In genomic region chr19:18513868-18514267, GRCh38 we compare ENCODE assay signal across 19 cellular contexts. TPM values are rescaled to one million over a fixed set of nuclear protein-coding genes. Genes with fewer than 3 reads are reported as not detected.
DNase-seq lines count a peak whose midpoint lies in the region; ATAC-seq and TF ChIP-seq lines count a peak whose summit lies in the region.
"Had no signal": no experiment of that assay in that cellular context is flagged by ENCODE, and none has a peak within 500 bp of the region (broad histone marks: within the 10 kb centered on the region; RNA-seq: fewer than 3 reads in every experiment).

No MANE protein-coding gene starts in this region.

- H3K9me3 Mint-ChIP-seq in natural killer cell, result no peaks in the 10 kb centered on the region
- H3K9me3 Mint-ChIP-seq in natural killer cell treated with Interleukin-12 subunit alpha and Interleukin-12 subunit beta and Interleukin-15 and Interleukin-18, amount 100 ng/mL, for 72 hours, result no peaks in the 10 kb centered on the region
- no peaks in the 10 kb centered on the region for H3K9me3 Mint-ChIP-seq in activated CD4-positive, alpha-beta memory T cell treated with anti-CD3 and anti-CD28 coated beads for 36 hours
- H3K9me3 Mint-ChIP-seq: activated CD4-positive, alpha-beta memory T cell treated with anti-CD3 and anti-CD28 coated beads, Interleukin-2, amount 10 ng/mL, durations not matched to agents 7 days and 5 days; stimulated activated naive CD8-positive, alpha-beta T cell treated with anti-CD3 and anti-CD28 coated beads, Interleukin-15, Interleukin-2, amounts not matched to agents 100 ng/mL and 50 ng/mL, for 24 hours had no signal

- intact Hi-C loops in natural killer cell (cut with micrococcal nuclease) (no loop called here), psoas muscle (cut with DNase I) (no loop called here)
- intact Hi-C loops in activated CD4-positive, alpha-beta memory T cell treated with anti-CD3 and anti-CD28 coated beads for 36 hours (cut with micrococcal nuclease), result no loop called here

- H3K4me3 ChIP-seq in cardiac muscle cell, result no peak overlapping the region
- H3K4me3 ChIP-seq in psoas muscle, result no peak overlapping the region
- H3K4me3 ChIP-seq: SJCRH30, skin epidermis had no signal

- no peaks in the 10 kb centered on the region for H3K36me3 ChIP-seq in cardiac muscle cell
- H3K36me3 ChIP-seq in psoas muscle (ENCODE audit: insufficient read depth in 1 of 2, low read depth in 1 of 2), result no peaks in the 10 kb centered on the region
- H3K36me3 ChIP-seq: SJCRH30 had no signal

- H3K4me1 Mint-ChIP-seq in natural killer cell, result peaks cover 39 to 45% of the 10 kb centered on the region in 2 donors
- peaks cover 24 to 49% of the 10 kb centered on the region in 2 donors for H3K4me1 Mint-ChIP-seq in natural killer cell treated with Interleukin-12 subunit alpha and Interleukin-12 subunit beta and Interleukin-15 and Interleukin-18, amount 100 ng/mL, for 72 hours (ENCODE audit: low read depth in 2 of 2)
- peaks cover 54% of the 10 kb centered on the region for H3K4me1 Mint-ChIP-seq in activated CD4-positive, alpha-beta memory T cell treated with anti-CD3 and anti-CD28 coated beads for 36 hours (ENCODE audit: low read depth)

- DNase-seq in natural killer cell, result no peak
- no peak for DNase-seq in natural killer cell treated with Interleukin-12 subunit alpha and Interleukin-12 subunit beta and Interleukin-15 and Interleukin-18, amount 100 ng/mL, for 72 hours (ENCODE audit: low spot score)
- peak; percentile 20 to 74 for DNase-seq in cardiac muscle cell (ENCODE audit: low read depth in 1 of 2, low spot score in 1 of 2)
- no peak for DNase-seq in psoas muscle
- DNase-seq in central memory CD4-positive, alpha-beta T cell, result no peak
- no peak for DNase-seq in activated CD4-positive, alpha-beta memory T cell treated with anti-CD3 and anti-CD28 coated beads for 36 hours
- no peak for DNase-seq in activated gamma-delta T cell treated with Interleukin-2 at 50 U/mL for 16 hours
- DNase-seq: activated CD4-positive, alpha-beta memory T cell treated with anti-CD3 and anti-CD28 coated beads, Interleukin-2, amount 10 ng/mL, durations not matched to agents 7 days and 5 days; activated gamma-delta T cell; Calu3; effector CD4-positive, alpha-beta T cell; foreskin keratinocyte; KBM-7; NCI-H1105 treated with DMSO at 0.1 percent for 48 hours; NCI-H2227 treated with DMSO at 0.1 percent for 48 hours; SJCRH30 had no signal

- H3K4me1 ChIP-seq in cardiac muscle cell (ENCODE audit: low read depth) (peaks cover 51% of the 10 kb centered on the region), psoas muscle (peaks cover 79% of the 10 kb centered on the region)
- H3K4me1 ChIP-seq: foreskin keratinocyte had no signal

- H3K27me3 ChIP-seq in cardiac muscle cell, result no peaks in the 10 kb centered on the region
- H3K27me3 ChIP-seq in psoas muscle (ENCODE audit: insufficient read depth in 3 of 3, low read length in 2 of 3), result no peaks in the 10 kb centered on the region
- H3K27me3 ChIP-seq: foreskin keratinocyte, SJCRH30 had no signal

- POLR2A ChIA-PET in activated CD4-positive, alpha-beta memory T cell treated with anti-CD3 and anti-CD28 coated beads for 36 hours (lab: Charles Lee), result interaction anchor here (0.8 kb wide), 1 partner anchor 64 kb away, joined by 3 read pairs; no protein-coding TSS in a partner anchor

- CTCF ChIA-PET in activated CD4-positive, alpha-beta memory T cell treated with anti-CD3 and anti-CD28 coated beads for 36 hours (lab: Charles Lee), result no interaction called here

- H3K9me3 ChIP-seq in cardiac muscle cell (ENCODE audit: low read depth), result no peaks in the 10 kb centered on the region
- H3K9me3 ChIP-seq in psoas muscle, result no peaks in the 10 kb centered on the region
- H3K9me3 ChIP-seq: SJCRH30 had no signal

- ATAC-seq in natural killer cell, result no peak
- no peak for ATAC-seq in natural killer cell treated with Interleukin-12 subunit alpha and Interleukin-12 subunit beta and Interleukin-15 and Interleukin-18, amount 100 ng/mL, for 72 hours
- ATAC-seq in psoas muscle, result peak in 3 of 4 donors; percentile 51 to 63 (median 60)
- no peak for ATAC-seq in GM21737 (IDR thresholded peaks at IDR 0.05; ENCODE audit: unreplicated experiment)
- ATAC-seq: foreskin keratinocyte had no signal

- TF ChIP-seq CTCF in natural killer cell (IDR thresholded peaks at IDR 0.05), result no peak
- TF ChIP-seq CTCF in cardiac muscle cell (IDR thresholded peaks at IDR 0.05; ENCODE audit: low read depth, low read length), result no peak
- no peak for TF ChIP-seq CTCF in psoas muscle (IDR thresholded peaks at IDR 0.05)

- H3K27ac Mint-ChIP-seq in natural killer cell, result peak overlapping the region; percentile 35 to 54
- H3K27ac Mint-ChIP-seq in natural killer cell treated with Interleukin-12 subunit alpha and Interleukin-12 subunit beta and Interleukin-15 and Interleukin-18, amount 100 ng/mL, for 72 hours, result peak overlapping the region in 1 of 2 donors; percentile 30
- H3K27ac Mint-ChIP-seq in activated CD4-positive, alpha-beta memory T cell treated with anti-CD3 and anti-CD28 coated beads for 36 hours, result no peak overlapping the region
- H3K27ac Mint-ChIP-seq: stimulated activated naive CD8-positive, alpha-beta T cell treated with anti-CD3 and anti-CD28 coated beads, Interleukin-15, Interleukin-2, amounts not matched to agents 100 ng/mL and 50 ng/mL, for 24 hours had no signal

- H3K27me3 Mint-ChIP-seq in natural killer cell (ENCODE audit: low read depth in 2 of 2), result no peaks in the 10 kb centered on the region
- H3K27me3 Mint-ChIP-seq in natural killer cell treated with Interleukin-12 subunit alpha and Interleukin-12 subunit beta and Interleukin-15 and Interleukin-18, amount 100 ng/mL, for 72 hours, result no peaks in the 10 kb centered on the region
- H3K27me3 Mint-ChIP-seq in activated CD4-positive, alpha-beta memory T cell treated with anti-CD3 and anti-CD28 coated beads for 36 hours, result no peaks in the 10 kb centered on the region
- H3K27me3 Mint-ChIP-seq: activated CD4-positive, alpha-beta memory T cell treated with anti-CD3 and anti-CD28 coated beads, Interleukin-2, amount 10 ng/mL, durations not matched to agents 7 days and 5 days; stimulated activated naive CD8-positive, alpha-beta T cell treated with anti-CD3 and anti-CD28 coated beads, Interleukin-15, Interleukin-2, amounts not matched to agents 100 ng/mL and 50 ng/mL, for 24 hours had no signal

- 18 to 39% (median 28%) methylated on average over 11 of the region's 11 CpGs for WGBS in psoas muscle, 3 donors

- H3K27ac ChIP-seq in cardiac muscle cell (peak overlapping the region; percentile 88), psoas muscle (peak overlapping the region; percentile 76)
- H3K27ac ChIP-seq: foreskin keratinocyte, SJCRH30 had no signal

- no peak overlapping the region for H3K4me3 Mint-ChIP-seq in natural killer cell
- no peak overlapping the region for H3K4me3 Mint-ChIP-seq in natural killer cell treated with Interleukin-12 subunit alpha and Interleukin-12 subunit beta and Interleukin-15 and Interleukin-18, amount 100 ng/mL, for 72 hours
- H3K4me3 Mint-ChIP-seq in activated CD4-positive, alpha-beta memory T cell treated with anti-CD3 and anti-CD28 coated beads for 36 hours, result no peak overlapping the region
- H3K4me3 Mint-ChIP-seq: activated CD4-positive, alpha-beta memory T cell treated with anti-CD3 and anti-CD28 coated beads, Interleukin-2, amount 10 ng/mL, durations not matched to agents 7 days and 5 days; stimulated activated naive CD8-positive, alpha-beta T cell treated with anti-CD3 and anti-CD28 coated beads, Interleukin-15, Interleukin-2, amounts not matched to agents 100 ng/mL and 50 ng/mL, for 24 hours had no signal

- no peaks in the 10 kb centered on the region for H3K36me3 Mint-ChIP-seq in natural killer cell
- H3K36me3 Mint-ChIP-seq in natural killer cell treated with Interleukin-12 subunit alpha and Interleukin-12 subunit beta and Interleukin-15 and Interleukin-18, amount 100 ng/mL, for 72 hours, result no peaks in the 10 kb centered on the region
- no peaks in the 10 kb centered on the region for H3K36me3 Mint-ChIP-seq in activated CD4-positive, alpha-beta memory T cell treated with anti-CD3 and anti-CD28 coated beads for 36 hours

RNA-seq across cellular contexts. Expression of gene ELL, which starts 8.0 kb away (rescaled TPM):
- 10 to 100 TPM; 61.1 to 64.3 (median 63.8) TPM for total RNA-seq in natural killer cell
- total RNA-seq in natural killer cell treated with Interleukin-12 subunit alpha and Interleukin-12 subunit beta and Interleukin-15 and Interleukin-18, amount 100 ng/mL, for 72 hours, result 10 to 100 TPM; 52.3 to 75.2 TPM
- total RNA-seq in cardiac muscle cell, result 19.4 and 20.7 TPM in 2 replicates
- 14.8 and 18.2 TPM in 2 replicates for polyA plus RNA-seq in cardiac muscle cell
- total RNA-seq in psoas muscle, result 10 to 100 TPM; 17.5 to 40.2 (median 24.9) TPM
- polyA plus RNA-seq in psoas muscle, result 10 to 100 TPM in 1 of 3 donors, 1 to 10 TPM in 2; 7.5 to 12.3 (median 9.2) TPM
- 10 to 100 TPM; 24.7 to 29.7 TPM for total RNA-seq in activated CD4-positive, alpha-beta memory T cell treated with anti-CD3 and anti-CD28 coated beads for 36 hours

RNA-seq across cellular contexts. Expression of gene FKBP8, which starts 29.5 kb away (rescaled TPM):
- total RNA-seq in natural killer cell (100 to 1,000 TPM; 149 to 179 (median 162) TPM), cardiac muscle cell (514 and 568 TPM in 2 replicates), psoas muscle (100 to 1,000 TPM in 2 of 4 donors, 10 to 100 TPM in 2; 94.4 to 137 (median 113) TPM)
- 100 to 1,000 TPM; 199 to 208 TPM for total RNA-seq in natural killer cell treated with Interleukin-12 subunit alpha and Interleukin-12 subunit beta and Interleukin-15 and Interleukin-18, amount 100 ng/mL, for 72 hours
- polyA plus RNA-seq in cardiac muscle cell (398 and 473 TPM in 2 replicates), psoas muscle (100 to 1,000 TPM in 2 of 3 donors, 10 to 100 TPM in 1; 92.8 to 143 (median 138) TPM)
- total RNA-seq in activated CD4-positive, alpha-beta memory T cell treated with anti-CD3 and anti-CD28 coated beads for 36 hours, result 100 to 1,000 TPM; 232 to 236 TPM

RNA-seq across cellular contexts. Expression of gene KXD1, which starts 43.8 kb away (rescaled TPM):
- total RNA-seq in natural killer cell (10 to 100 TPM; 83.2 to 88.8 (median 86.9) TPM), cardiac muscle cell (137 and 160 TPM in 2 replicates), psoas muscle (10 to 100 TPM; 38.9 to 76.5 (median 50.8) TPM)
- total RNA-seq in natural killer cell treated with Interleukin-12 subunit alpha and Interleukin-12 subunit beta and Interleukin-15 and Interleukin-18, amount 100 ng/mL, for 72 hours, result 100 to 1,000 TPM; 105 to 144 TPM
- polyA plus RNA-seq in cardiac muscle cell (111 and 127 TPM in 2 replicates), psoas muscle (100 to 1,000 TPM in 2 of 3 donors, 10 to 100 TPM in 1; 84.6 to 144 (median 122) TPM)
- 100 to 1,000 TPM; 112 to 114 TPM for total RNA-seq in activated CD4-positive, alpha-beta memory T cell treated with anti-CD3 and anti-CD28 coated beads for 36 hours

RNA-seq across cellular contexts. Expression of gene UBA52, which starts 57.8 kb away (rescaled TPM):
- total RNA-seq in natural killer cell (1,000 to 10,000 TPM; 1,016 to 1,271 (median 1,271) TPM), cardiac muscle cell (387 and 390 TPM in 2 replicates), psoas muscle (1,000 to 10,000 TPM in 2 of 4 donors, 100 to 1,000 TPM in 2; 979 to 1,082 (median 1,028) TPM)
- 1,000 to 10,000 TPM; 1,148 to 1,390 TPM for total RNA-seq in natural killer cell treated with Interleukin-12 subunit alpha and Interleukin-12 subunit beta and Interleukin-15 and Interleukin-18, amount 100 ng/mL, for 72 hours
- polyA plus RNA-seq in cardiac muscle cell (415 and 457 TPM in 2 replicates), psoas muscle (1,000 to 10,000 TPM in 2 of 3 donors, 100 to 1,000 TPM in 1; 877 to 1,553 (median 1,005) TPM)
- total RNA-seq in activated CD4-positive, alpha-beta memory T cell treated with anti-CD3 and anti-CD28 coated beads for 36 hours, result 1,000 to 10,000 TPM; 1,569 to 1,601 TPM

Comparison
In these comparisons a context has a peak if more than half of its experiments do, and no peak if none do; other contexts are left out.
1. ATAC-seq: peak in psoas muscle (3 of 4); none in natural killer cell (0 of 3), natural killer cell treated with Interleukin-12 subunit alpha and Interleukin-12 subunit beta and Interleukin-15 and Interleukin-18, amount 100 ng/mL, for 72 hours (0 of 2) and GM21737 (single experiment).
2. DNase-seq: peak in cardiac muscle cell (2 of 2); none in natural killer cell (single experiment), natural killer cell treated with Interleukin-12 subunit alpha and Interleukin-12 subunit beta and Interleukin-15 and Interleukin-18, amount 100 ng/mL, for 72 hours (single experiment), psoas muscle (0 of 2), central memory CD4-positive, alpha-beta T cell (single experiment), activated CD4-positive, alpha-beta memory T cell treated with anti-CD3 and anti-CD28 coated beads for 36 hours (single experiment) and activated gamma-delta T cell treated with Interleukin-2 at 50 U/mL for 16 hours (single experiment).